Comparison of ENCODE assay signal across 8 cellular contexts in genomic region chr12:89757987-89758386, GRCh38. TPM values are rescaled to one million over a fixed set of nuclear protein-coding genes. Genes with fewer than 3 reads are reported as not detected.
DNase-seq lines count a peak whose midpoint lies in the region; ATAC-seq, FAIRE-seq and TF ChIP-seq lines count a peak whose summit lies in the region.
"Not testable (repeated sequence)": the region's sequence is repeated elsewhere in the genome, so short reads cannot be mapped to it uniquely, and the experiment has no call there.

No MANE protein-coding gene starts in this region.

- peaks cover 26% of the 10 kb centered on the region for H3K4me1 Mint-ChIP-seq in MCF 10A (ENCODE audit: insufficient read depth, unreplicated experiment)
- peaks cover 53 to 54% of the 10 kb centered on the region in 2 donors for H3K4me1 Mint-ChIP-seq in natural killer cell
- peaks cover 53% of the 10 kb centered on the region for H3K4me1 Mint-ChIP-seq in stimulated activated memory B cell treated with anti-CD40 and anti-IgM and Interleukin-4, amounts not matched to agents 10 μg/mL and 1 μg/mL and 100 μg/mL, for 72 hours

- not testable (repeated sequence) for H3K27me3 ChIP-seq in ACC112 (ENCODE audit: insufficient read depth, low read length); SJSA1 (replicated peaks)

- intact Hi-C loops in MCF 10A (cut with micrococcal nuclease) (loop anchor here (2.0 kb wide), 1 partner anchor 333 kb away; no protein-coding TSS in a partner anchor), natural killer cell (cut with micrococcal nuclease) (loop anchor here (2.0 kb wide), 2 partner anchors 193 to 289 kb away; no protein-coding TSS in a partner anchor)

- not testable (repeated sequence) for H2AFZ ChIP-seq in ACC112 (ENCODE audit: low read length, unreplicated experiment)

- ATAC-seq in natural killer cell; stimulated activated memory B cell treated with anti-CD40 and anti-IgM and Interleukin-4, amounts not matched to agents 10 μg/mL and 1 μg/mL and 100 μg/mL, for 72 hours: not testable (repeated sequence)

- not testable (repeated sequence) for H3K36me3 ChIP-seq in ACC112 (ENCODE audit: insufficient read depth, low read length); SJSA1

- H3K27ac ChIP-seq in ACC112 (ENCODE audit: low read depth, low read length) (peak overlapping the region; percentile 98), SJSA1 (peak overlapping the region; percentile 94)

- peaks cover 17% of the 10 kb centered on the region for H3K36me3 Mint-ChIP-seq in MCF 10A (ENCODE audit: insufficient read depth, unreplicated experiment)
- not testable (repeated sequence) for H3K36me3 Mint-ChIP-seq in natural killer cell
- peaks cover 16% of the 10 kb centered on the region for H3K36me3 Mint-ChIP-seq in stimulated activated memory B cell treated with anti-CD40 and anti-IgM and Interleukin-4, amounts not matched to agents 10 μg/mL and 1 μg/mL and 100 μg/mL, for 72 hours

- H3K79me2 ChIP-seq in ACC112 (ENCODE audit: control insufficient read depth, insufficient read depth, low read length, unreplicated experiment): not testable (repeated sequence)

- not testable (repeated sequence) for H3K4me3 ChIP-seq in ACC112 (ENCODE audit: low read depth, low read length); SJSA1; fibroblast of mammary gland (ENCODE audit: control insufficient read depth, low read depth, low read length)

- not testable (repeated sequence) for TF ChIP-seq CTCF in MCF 10A (IDR thresholded peaks at IDR 0.05; ENCODE audit: unreplicated experiment); fibroblast of mammary gland (conservative IDR thresholded peaks at IDR 0.05; ENCODE audit: control insufficient read depth, insufficient read depth, low read depth, low read length); natural killer cell (IDR thresholded peaks at IDR 0.05)

- not testable (repeated sequence) for DNase-seq in H54 (ENCODE audit: insufficient read length, low spot score); MCF 10A (ENCODE audit: unreplicated experiment); natural killer cell
- DNase-seq in NCI-H69 (lab: John Stamatoyannopoulos, UW) (peak; percentile 80), SJSA1 (ENCODE audit: low read depth in 1 of 2, low spot score in 2 of 2) (peak in 1 of 2 experiments; percentile 42), fibroblast of mammary gland (ENCODE audit: low read depth) (peak; percentile 28)

- H3K27me3 Mint-ChIP-seq in MCF 10A (ENCODE audit: insufficient read depth, unreplicated experiment); natural killer cell (ENCODE audit: low read depth in 2 of 2); stimulated activated memory B cell treated with anti-CD40 and anti-IgM and Interleukin-4, amounts not matched to agents 10 μg/mL and 1 μg/mL and 100 μg/mL, for 72 hours: not testable (repeated sequence)

- BruUV-seq in MCF 10A (replicated peaks; lab: Mats Ljungman, UMichigan): not testable (repeated sequence)

- H3K27ac Mint-ChIP-seq in MCF 10A (ENCODE audit: low read depth, unreplicated experiment) (peak overlapping the region; percentile 95), natural killer cell (peak overlapping the region; percentile 80 to 88)
- H3K27ac Mint-ChIP-seq in stimulated activated memory B cell treated with anti-CD40 and anti-IgM and Interleukin-4, amounts not matched to agents 10 μg/mL and 1 μg/mL and 100 μg/mL, for 72 hours: peak overlapping the region; percentile 86

- peaks cover 21% of the 10 kb centered on the region for H3K4me1 ChIP-seq in ACC112 (ENCODE audit: control insufficient read depth, insufficient read depth, low read length, unreplicated experiment)
- peaks cover 25% of the 10 kb centered on the region for H3K4me1 ChIP-seq in SJSA1 (replicated peaks)

- not testable (repeated sequence) for H3K4me3 Mint-ChIP-seq in MCF 10A (ENCODE audit: unreplicated experiment); natural killer cell; stimulated activated memory B cell treated with anti-CD40 and anti-IgM and Interleukin-4, amounts not matched to agents 10 μg/mL and 1 μg/mL and 100 μg/mL, for 72 hours

- H3K9me3 Mint-ChIP-seq in MCF 10A (ENCODE audit: unreplicated experiment); natural killer cell: not testable (repeated sequence)
- peaks cover 11% of the 10 kb centered on the region for H3K9me3 Mint-ChIP-seq in stimulated activated memory B cell treated with anti-CD40 and anti-IgM and Interleukin-4, amounts not matched to agents 10 μg/mL and 1 μg/mL and 100 μg/mL, for 72 hours

- FAIRE-seq in H54 (lab: Jason Lieb, UNC): peak; percentile 23

- not testable (repeated sequence) for TF ChIP-seq POLR2A in H54 (IDR thresholded peaks at IDR 0.05; ENCODE audit: low read depth, low read length)

- CTCF ChIA-PET in MCF 10A (lab: Yijun Ruan, JAX): not testable (repeated sequence)

- POLR2A ChIA-PET in MCF 10A (lab: Yijun Ruan, JAX): interaction anchor here (1.8 to 3.9 kb wide), 3 partner anchors 11 to 52 kb away, joined by 13 to 34 read pairs (median 19); partner anchors contain the start of gene ATP2B1

- H3K9me3 ChIP-seq in SJSA1 (replicated peaks): not testable (repeated sequence)

RNA-seq across cellular contexts. Expression of gene ATP2B1, which starts 49.3 kb away (rescaled TPM):
- 49.8 and 101 TPM in 2 replicates for total RNA-seq in SJSA1 (2014; rRNA removed; shearing (Covaris generic))
- total RNA-seq in MCF 10A (2022) (221 and 281 TPM in 2 replicates), natural killer cell (10 to 100 TPM; 87.8 to 97.6 (median 97.3) TPM)
